Comparison of ENCODE assay signal across 1 cellular context in the genomic region with DNA sequence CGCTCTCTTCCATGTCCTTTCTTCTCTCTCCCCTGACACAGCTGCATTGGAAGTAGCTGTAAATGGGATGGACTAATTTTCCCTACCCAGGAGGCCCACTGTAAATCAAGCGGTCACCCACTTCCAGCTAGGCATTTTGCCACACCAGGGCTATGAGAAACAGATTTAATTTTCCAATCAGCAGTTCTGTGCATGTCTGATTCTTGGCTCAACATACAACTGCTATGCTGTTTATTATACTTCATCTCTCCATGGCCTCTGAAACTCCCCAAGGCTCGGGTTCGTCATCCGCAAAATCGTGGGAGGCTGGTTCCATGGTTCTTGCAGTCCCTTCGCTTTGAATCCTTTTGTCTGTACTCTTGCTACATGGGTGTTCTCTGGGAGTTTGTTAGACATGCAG.
TF ChIP-seq lines count a peak whose summit lies in the region.

No MANE protein-coding gene starts in this region.

TF ChIP-seq in WTC11, 78 proteins besides CTCF, POLR2A, EP300 and RAD21 (continued from another document):
- TF ChIP-seq, protein P1, sequence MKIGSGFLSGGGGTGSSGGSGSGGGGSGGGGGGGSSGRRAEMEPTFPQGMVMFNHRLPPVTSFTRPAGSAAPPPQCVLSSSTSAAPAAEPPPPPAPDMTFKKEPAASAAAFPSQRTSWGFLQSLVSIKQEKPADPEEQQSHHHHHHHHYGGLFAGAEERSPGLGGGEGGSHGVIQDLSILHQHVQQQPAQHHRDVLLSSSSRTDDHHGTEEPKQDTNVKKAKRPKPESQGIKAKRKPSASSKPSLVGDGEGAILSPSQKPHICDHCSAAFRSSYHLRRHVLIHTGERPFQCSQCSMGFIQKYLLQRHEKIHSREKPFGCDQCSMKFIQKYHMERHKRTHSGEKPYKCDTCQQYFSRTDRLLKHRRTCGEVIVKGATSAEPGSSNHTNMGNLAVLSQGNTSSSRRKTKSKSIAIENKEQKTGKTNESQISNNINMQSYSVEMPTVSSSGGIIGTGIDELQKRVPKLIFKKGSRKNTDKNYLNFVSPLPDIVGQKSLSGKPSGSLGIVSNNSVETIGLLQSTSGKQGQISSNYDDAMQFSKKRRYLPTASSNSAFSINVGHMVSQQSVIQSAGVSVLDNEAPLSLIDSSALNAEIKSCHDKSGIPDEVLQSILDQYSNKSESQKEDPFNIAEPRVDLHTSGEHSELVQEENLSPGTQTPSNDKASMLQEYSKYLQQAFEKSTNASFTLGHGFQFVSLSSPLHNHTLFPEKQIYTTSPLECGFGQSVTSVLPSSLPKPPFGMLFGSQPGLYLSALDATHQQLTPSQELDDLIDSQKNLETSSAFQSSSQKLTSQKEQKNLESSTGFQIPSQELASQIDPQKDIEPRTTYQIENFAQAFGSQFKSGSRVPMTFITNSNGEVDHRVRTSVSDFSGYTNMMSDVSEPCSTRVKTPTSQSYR (CRISPR knock-in tag; IDR thresholded peaks at IDR 0.05), result no peak
- TF ChIP-seq IRF2 (CRISPR knock-in tag; IDR thresholded peaks at IDR 0.05; ENCODE audit: borderline replicate concordance, low read depth) (no peak), KAT7 (CRISPR knock-in tag; IDR thresholded peaks at IDR 0.05; ENCODE audit: borderline replicate concordance) (no peak), PRRX2 (CRISPR knock-in tag; IDR thresholded peaks at IDR 0.05) (no peak)
TF ChIP-seq in WTC11: peak in this region for 0.
